27 cellular contexts compared by ENCODE assay signal in the genomic region with DNA sequence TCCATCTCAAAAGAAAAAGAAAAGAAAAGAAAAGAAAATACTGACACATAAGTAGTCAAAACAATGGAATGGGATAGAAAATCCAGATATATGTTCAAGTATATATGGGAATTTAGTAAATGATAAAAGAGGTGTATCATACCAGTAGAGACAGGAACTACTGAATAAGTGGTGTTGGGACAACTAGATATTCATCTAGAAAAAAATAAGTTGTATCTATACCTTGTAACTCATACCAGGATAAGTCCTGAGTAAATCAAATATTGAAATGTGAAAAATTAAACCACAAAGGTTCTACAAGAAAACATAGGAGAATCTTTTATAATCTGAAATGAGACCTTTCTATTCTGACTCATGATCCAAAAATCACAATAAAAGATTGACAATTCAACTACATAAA.
"Had no signal": no experiment of that assay in that cellular context is flagged by ENCODE, and none has a peak within 500 bp of the region (broad histone marks: within the 10 kb centered on the region; RNA-seq: fewer than 3 reads in every experiment).

No MANE protein-coding gene starts in this region.

- H3K27me3 Mint-ChIP-seq: activated B cell treated with CpG ODN at 0.5 μM for 24 hours; activated naive CD4-positive, alpha-beta T cell treated with anti-CD3 and anti-CD28 coated beads, Interleukin-2, amount 50 U/mL, for 24 hours had no signal

- H3K27ac Mint-ChIP-seq: activated B cell treated with CpG ODN at 0.5 μM for 24 hours; activated CD4-positive, alpha-beta memory T cell treated with anti-CD3 and anti-CD28 coated beads for 36 hours; activated naive CD4-positive, alpha-beta T cell treated with anti-CD3 and anti-CD28 coated beads, Interleukin-2, amount 50 U/mL, for 24 hours; activated T-helper 1 cell treated with anti-CD3 and anti-CD28 coated beads, Interleukin-12 subunit alpha, Interleukin-12 subunit beta, Interleukin-2, Interleukin-4 antibody, amounts not matched to agents 30 ng/mL and 10 ng/mL and 1 ng/mL, durations not matched to agents 14 hours and 24 hours and 36 hours had no signal

- H3K27ac ChIP-seq: body of pancreas, breast epithelium, KMS-11, VCaP had no signal

- DNase-seq: activated B cell treated with CpG ODN at 0.5 μM for 24 hours; activated CD4-positive, alpha-beta memory T cell treated with anti-CD3 and anti-CD28 coated beads for 36 hours; activated CD4-positive, alpha-beta T cell treated with anti-CD3 and anti-CD28 coated beads, Interleukin-2, amount 50 U/mL, for 1 hour; activated CD4-positive, CD25-positive, alpha-beta regulatory T cell treated with anti-CD3 and anti-CD28 coated beads, Interleukin-2, amount 50 U/mL, for 72 hours; activated CD8-positive, alpha-beta memory T cell treated with anti-CD3 and anti-CD28 coated beads, Interleukin-2, amount 50 U/mL, for 4 hours; activated effector memory CD4-positive, alpha-beta T cell treated with anti-CD3 and anti-CD28 coated beads, Interleukin-2, amount 50 U/mL, for 16 hours; activated naive CD4-positive, alpha-beta T cell; activated T-cell treated with anti-CD3 and anti-CD28 coated beads for 4 hours; adrenal gland; body of pancreas; MM.1S; MV-4-11; NCI-H1092; NCI-H1436 treated with DMSO at 0.1 percent for 48 hours; NCI-H1694 treated with DMSO at 0.1 percent for 48 hours; NCI-H2029; NCI-H345; NCI-H524 treated with DMSO at 0.1 percent for 48 hours; Right ventricle myocardium superior; SW 1271; T-helper 1 cell; T-helper 9 cell had no signal

- ATAC-seq: body of pancreas had no signal

- H3K4me3 ChIP-seq: adrenal gland, body of pancreas, breast epithelium had no signal

- H3K9me3 ChIP-seq: adrenal gland, body of pancreas, breast epithelium had no signal

- H3K36me3 ChIP-seq: adrenal gland, breast epithelium had no signal

- H3K27me3 ChIP-seq: adrenal gland, body of pancreas, breast epithelium had no signal

- H3K9me3 Mint-ChIP-seq: activated B cell treated with CpG ODN at 0.5 μM for 24 hours; activated CD4-positive, alpha-beta memory T cell treated with anti-CD3 and anti-CD28 coated beads for 36 hours; activated naive CD4-positive, alpha-beta T cell treated with anti-CD3 and anti-CD28 coated beads, Interleukin-2, amount 50 U/mL, for 24 hours; activated T-helper 1 cell treated with anti-CD3 and anti-CD28 coated beads, Interleukin-12 subunit alpha, Interleukin-12 subunit beta, Interleukin-2, Interleukin-4 antibody, amounts not matched to agents 30 ng/mL and 10 ng/mL and 1 ng/mL, durations not matched to agents 14 hours and 24 hours and 36 hours had no signal

- H3K36me3 Mint-ChIP-seq: activated CD4-positive, alpha-beta memory T cell treated with anti-CD3 and anti-CD28 coated beads for 36 hours; activated naive CD4-positive, alpha-beta T cell treated with anti-CD3 and anti-CD28 coated beads, Interleukin-2, amount 50 U/mL, for 24 hours had no signal

- H3K4me3 Mint-ChIP-seq: activated B cell treated with CpG ODN at 0.5 μM for 24 hours; activated CD4-positive, alpha-beta memory T cell treated with anti-CD3 and anti-CD28 coated beads for 36 hours; activated naive CD4-positive, alpha-beta T cell treated with anti-CD3 and anti-CD28 coated beads, Interleukin-2, amount 50 U/mL, for 24 hours; activated T-helper 1 cell treated with anti-CD3 and anti-CD28 coated beads, Interleukin-12 subunit alpha, Interleukin-12 subunit beta, Interleukin-2, Interleukin-4 antibody, amounts not matched to agents 30 ng/mL and 10 ng/mL and 1 ng/mL, durations not matched to agents 14 hours and 24 hours and 36 hours had no signal
